10 cellular contexts compared by ENCODE assay signal in the genomic region with DNA sequence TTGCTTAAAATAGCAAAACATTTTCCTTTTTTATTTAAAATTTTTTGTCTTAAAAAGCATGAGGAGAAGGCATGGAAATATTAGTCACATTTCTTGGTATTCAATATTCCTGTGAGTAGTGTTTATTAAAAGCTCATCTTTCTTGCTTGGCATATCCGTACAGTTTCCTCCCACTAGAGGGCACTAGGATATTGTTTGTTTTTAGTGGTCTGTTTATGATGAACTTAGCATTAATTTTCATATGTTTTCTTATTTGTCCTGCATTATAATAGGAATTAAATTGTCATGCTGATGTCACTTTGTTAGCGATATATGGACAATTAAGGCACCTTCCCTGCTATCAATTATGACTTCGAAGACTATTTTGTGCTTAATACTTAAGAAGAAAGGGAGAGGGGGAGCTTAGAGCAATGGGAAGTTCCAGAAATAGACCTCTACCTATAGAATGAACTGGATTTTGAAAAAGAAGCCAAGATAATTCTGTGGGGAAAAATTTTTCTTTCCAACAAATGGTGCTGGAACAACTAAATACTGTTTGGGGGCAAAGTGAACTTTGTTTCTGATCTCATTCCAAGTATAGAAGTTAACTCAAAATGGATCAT.
DNase-seq lines count a peak whose midpoint lies in the region; ATAC-seq and TF ChIP-seq lines count a peak whose summit lies in the region.
"Had no signal": no experiment of that assay in that cellular context is flagged by ENCODE, and none has a peak within 500 bp of the region (broad histone marks: within the 10 kb centered on the region; RNA-seq: fewer than 3 reads in every experiment).

No MANE protein-coding gene starts in this region.

- H3K36me3 ChIP-seq in OCI-LY3 (replicated peaks; ENCODE audit: low read depth, low read length) (no peaks in the 10 kb centered on the region), mesenchymal stem cell (ENCODE audit: control insufficient read depth in 1 of 2, insufficient read depth in 2 of 2, low read depth in 1 of 2, low read length in 2 of 2) (no peaks in the 10 kb centered on the region)

- H3K79me1 ChIP-seq in mesenchymal stem cell (replicated peaks; ENCODE audit: low read length, poor library complexity, severe bottlenecking), result no peaks in the 10 kb centered on the region

- H2BK12ac ChIP-seq in mesenchymal stem cell (ENCODE audit: low read length in 2 of 2), result no peak overlapping the region

- TF ChIP-seq CTCF in OCI-LY3 (IDR thresholded peaks at IDR 0.05; ENCODE audit: low read depth, low read length), result peak; percentile 78

- POLR2A ChIA-PET in HEK293T (lab: Yijun Ruan, JAX), result interaction anchor here (0.8 kb wide), 1 partner anchor 9 kb away, joined by 3 read pairs; no protein-coding TSS in a partner anchor

- no peak overlapping the region for H2BK120ac ChIP-seq in mesenchymal stem cell (ENCODE audit: low read depth, low read length)

- DNase-seq in DMS 273 treated with DMSO at 0.1 percent for 48 hours (lab: John Stamatoyannopoulos, UW), result peak; percentile 21
- DNase-seq in HEK293T (ENCODE audit: extremely low spot score), result peak; percentile 17
- peak; percentile 79 for DNase-seq in dedifferentiated amniotic fluid mesenchymal stem cell (ENCODE audit: extremely low spot score)
- peak; percentile 50 for DNase-seq in mesenchymal stem cell

- no peak overlapping the region for H2AK5ac ChIP-seq in mesenchymal stem cell (ENCODE audit: low read length, severe bottlenecking)

- H3K9me3 ChIP-seq in OCI-LY3 (ENCODE audit: insufficient read depth, low read length) (no peaks in the 10 kb centered on the region), mesenchymal stem cell (ENCODE audit: control insufficient read depth, low read length) (no peaks in the 10 kb centered on the region)

- H4K20me1 ChIP-seq in OCI-LY3 (ENCODE audit: insufficient read depth, low read length), result no peaks in the 10 kb centered on the region

- WGBS in mesenchymal stem cell, result 80% methylated on average over 1 of the region's 3 CpGs

- no peak overlapping the region for H3K4ac ChIP-seq in mesenchymal stem cell (ENCODE audit: low read depth in 1 of 2, low read length in 2 of 2)

- H2BK15ac ChIP-seq in mesenchymal stem cell (ENCODE audit: low read depth, poor library complexity, severe bottlenecking), result no peak overlapping the region

- CTCF ChIA-PET in HEK293T (lab: Yijun Ruan, JAX), result interaction anchor here (0.6 to 1.5 kb wide), 17 partner anchors 10 to 483 kb away, joined by 3 to 7 read pairs (median 3); no protein-coding TSS in a partner anchor

- H3K4me2 ChIP-seq in OCI-LY3 (ENCODE audit: low read length) (no peak overlapping the region), mesenchymal stem cell (ENCODE audit: low read length, poor library complexity, severe bottlenecking) (no peak overlapping the region)

- H4K91ac ChIP-seq in mesenchymal stem cell (ENCODE audit: low read length), result no peak overlapping the region

- H2BK5ac ChIP-seq in mesenchymal stem cell (ENCODE audit: low read depth, low read length, poor library complexity, severe bottlenecking), result no peak overlapping the region

- H3K18ac ChIP-seq in mesenchymal stem cell (ENCODE audit: low read depth in 1 of 2, low read length in 2 of 2), result no peak overlapping the region

- H3K4me1 ChIP-seq in OCI-LY3 (ENCODE audit: low read length) (peaks cover 14% of the 10 kb centered on the region), mesenchymal stem cell (ENCODE audit: control insufficient read depth, insufficient read depth, low read depth, low read length) (no peaks in the 10 kb centered on the region)

- H3K27me3 ChIP-seq in OCI-LY3 (ENCODE audit: low read depth, low read length) (no peaks in the 10 kb centered on the region), mesenchymal stem cell (ENCODE audit: control insufficient read depth in 1 of 2, insufficient read depth in 1 of 2, low read length in 2 of 2) (no peaks in the 10 kb centered on the region)

- H3K14ac ChIP-seq in mesenchymal stem cell (ENCODE audit: low read length in 2 of 2), result no peak overlapping the region

- no peak overlapping the region for H3K23ac ChIP-seq in mesenchymal stem cell (ENCODE audit: low read length in 2 of 2)

- no peak overlapping the region for H2AFZ ChIP-seq in OCI-LY3 (ENCODE audit: low read depth, low read length)
- no peak overlapping the region for H2AFZ ChIP-seq in mesenchymal stem cell (ENCODE audit: low read depth, low read length)

- no peaks in the 10 kb centered on the region for H3K79me2 ChIP-seq in OCI-LY3 (ENCODE audit: low read length)

- ATAC-seq in GM19397 (IDR thresholded peaks at IDR 0.05; ENCODE audit: unreplicated experiment), result no peak
- ATAC-seq in HG02884 (IDR thresholded peaks at IDR 0.05; ENCODE audit: unreplicated experiment), result no peak
- no peak for ATAC-seq in GM21723 (IDR thresholded peaks at IDR 0.05; ENCODE audit: unreplicated experiment)
- ATAC-seq: naive thymus-derived CD8-positive, alpha-beta T cell; T-cell had no signal

- H3K4me3 ChIP-seq in OCI-LY3 (ENCODE audit: low read length), result no peak overlapping the region
- no peak overlapping the region for H3K4me3 ChIP-seq in mesenchymal stem cell (ENCODE audit: insufficient read depth in 1 of 2, low read depth in 1 of 2, low read length in 2 of 2)

- no peak overlapping the region for H3K27ac ChIP-seq in OCI-LY3 (ENCODE audit: low read length)
- H3K27ac ChIP-seq in mesenchymal stem cell (ENCODE audit: low read length, poor library complexity, severe bottlenecking), result no peak overlapping the region

- no peak overlapping the region for H4K8ac ChIP-seq in mesenchymal stem cell (ENCODE audit: low read length)

- H3K9ac ChIP-seq in OCI-LY3 (ENCODE audit: low read length) (no peak overlapping the region), mesenchymal stem cell (ENCODE audit: low read length) (no peak overlapping the region)

TF ChIP-seq in HEK293T, 16 proteins besides CTCF, POLR2A, EP300 and RAD21:
- TF ChIP-seq FOXA1 (IDR thresholded peaks at IDR 0.05), result no peak
- TF ChIP-seq ARNT (IDR thresholded peaks at IDR 0.05), result no peak
- TF ChIP-seq LEF1 (IDR thresholded peaks at IDR 0.05; ENCODE audit: borderline replicate concordance), result no peak
- TF ChIP-seq CTBP1 (IDR thresholded peaks at IDR 0.05; ENCODE audit: borderline replicate concordance), result no peak
- TF ChIP-seq TARDBP (IDR thresholded peaks at IDR 0.05), result no peak
- no peak for TF ChIP-seq FOXK2 (IDR thresholded peaks at IDR 0.05)
- no peak for TF ChIP-seq SP1 (IDR thresholded peaks at IDR 0.05)
- no peak for TF ChIP-seq BHLHE40 (IDR thresholded peaks at IDR 0.05; ENCODE audit: borderline replicate concordance)
- no peak for TF ChIP-seq NFRKB (IDR thresholded peaks at IDR 0.05)
- no peak for TF ChIP-seq L3MBTL2 (conservative IDR thresholded peaks at IDR 0.05)
- TF ChIP-seq, protein P1, sequence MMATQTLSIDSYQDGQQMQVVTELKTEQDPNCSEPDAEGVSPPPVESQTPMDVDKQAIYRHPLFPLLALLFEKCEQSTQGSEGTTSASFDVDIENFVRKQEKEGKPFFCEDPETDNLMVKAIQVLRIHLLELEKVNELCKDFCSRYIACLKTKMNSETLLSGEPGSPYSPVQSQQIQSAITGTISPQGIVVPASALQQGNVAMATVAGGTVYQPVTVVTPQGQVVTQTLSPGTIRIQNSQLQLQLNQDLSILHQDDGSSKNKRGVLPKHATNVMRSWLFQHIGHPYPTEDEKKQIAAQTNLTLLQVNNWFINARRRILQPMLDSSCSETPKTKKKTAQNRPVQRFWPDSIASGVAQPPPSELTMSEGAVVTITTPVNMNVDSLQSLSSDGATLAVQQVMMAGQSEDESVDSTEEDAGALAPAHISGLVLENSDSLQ (IDR thresholded peaks at IDR 0.05), result no peak
- no peak for TF ChIP-seq FOXM1 (IDR thresholded peaks at IDR 0.05; ENCODE audit: borderline replicate concordance)
- no peak for TF ChIP-seq HDGF (IDR thresholded peaks at IDR 0.05; ENCODE audit: borderline replicate concordance)

Comparison
In these comparisons a context has a peak if more than half of its experiments do, and no peak if none do; other contexts are left out.
1. DNase-seq: peak in every context shown above with its lines; median percentile 79 in dedifferentiated amniotic fluid mesenchymal stem cell; 50 in mesenchymal stem cell; 21 in DMS 273 treated with DMSO at 0.1 percent for 48 hours; 17 in HEK293T.